1 cellular context compared by ENCODE assay signal in genomic region chr6:5390177-5390576, GRCh38.
A peak's percentile ranks its signal among the peaks of the same experiment; 100 is the strongest.
TF ChIP-seq lines count a peak whose summit lies in the region.

No MANE protein-coding gene starts in this region.

TF ChIP-seq in K562, 482 proteins besides CTCF, POLR2A, EP300 and RAD21 (continued from another document):
- TF ChIP-seq ZNF507 (tag; conservative IDR thresholded peaks at IDR 0.05) (no peak), MAFG (tag; conservative IDR thresholded peaks at IDR 0.05) (peak; percentile 27; the same call in 1 of the 2 replicates)
